In the genomic region with DNA sequence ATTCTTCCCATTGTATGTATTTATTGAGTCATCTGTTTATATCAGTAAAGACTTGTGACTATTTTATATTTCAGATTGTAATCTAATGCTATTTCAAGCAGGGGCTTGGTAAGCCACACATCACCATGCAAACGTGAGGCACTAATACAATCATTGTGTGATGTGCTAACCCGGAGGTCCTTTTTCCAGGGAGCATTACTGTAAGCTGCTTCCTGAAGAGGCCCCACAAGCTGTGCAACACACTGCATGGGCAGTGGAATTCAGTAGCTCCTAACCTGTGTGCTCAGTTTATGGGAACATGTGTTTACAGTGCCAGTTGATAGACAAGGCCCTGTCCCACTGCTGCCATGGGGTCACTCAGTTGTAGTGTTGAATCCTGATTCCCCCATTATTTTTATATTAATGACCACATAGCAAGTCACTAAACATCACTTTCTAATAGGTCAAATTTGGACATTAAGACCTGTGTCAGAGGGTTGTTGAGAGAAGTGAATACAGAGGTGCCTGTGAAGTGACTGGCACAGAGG, we compare ENCODE assay signal across 23 cellular contexts.
"Had no signal": no experiment of that assay in that cellular context is flagged by ENCODE, and none has a peak within 500 bp of the region (broad histone marks: within the 10 kb centered on the region; RNA-seq: fewer than 3 reads in every experiment).

No MANE protein-coding gene starts in this region.

- H3K4me3 Mint-ChIP-seq: activated CD8-positive, alpha-beta T cell treated with anti-CD3 and anti-CD28 coated beads for 36 hours; activated naive CD4-positive, alpha-beta T cell treated with anti-CD3 and anti-CD28 coated beads, Interleukin-2, amount 50 U/mL, for 24 hours; activated naive CD8-positive, alpha-beta T cell treated with anti-CD3 and anti-CD28 coated beads, Interleukin-2, amount 50 U/mL, for 24 hours; activated T-cell treated with anti-CD3 and anti-CD28 coated beads, Interleukin-2, amount 50 U/mL, for 4 hours; activated T-helper 17 cell treated with anti-CD3 and anti-CD28 coated beads, Interleukin-2, amount 50 U/mL, for 72 hours; central memory CD8-positive, alpha-beta T cell; dendritic cell treated with granulocyte-macrophage colony-stimulating factor and Interleukin-4, amounts not matched to agents 40 ng/mL and 50 ng/mL, for 4 days; endodermal cell; mesothelial cell of epicardium; naive B cell; T-helper 17 cell; WTC11 had no signal

- H3K27me3 Mint-ChIP-seq: activated naive CD4-positive, alpha-beta T cell treated with anti-CD3 and anti-CD28 coated beads, Interleukin-2, amount 50 U/mL, for 24 hours had no signal

- H3K36me3 Mint-ChIP-seq: activated naive CD4-positive, alpha-beta T cell treated with anti-CD3 and anti-CD28 coated beads, Interleukin-2, amount 50 U/mL, for 24 hours; mesothelial cell of epicardium; naive B cell; WTC11 had no signal

- H3K4me1 Mint-ChIP-seq: activated naive CD4-positive, alpha-beta T cell treated with anti-CD3 and anti-CD28 coated beads, Interleukin-2, amount 50 U/mL, for 24 hours; activated naive CD8-positive, alpha-beta T cell treated with anti-CD3 and anti-CD28 coated beads, Interleukin-2, amount 50 U/mL, for 24 hours; activated T-helper 17 cell treated with anti-CD3 and anti-CD28 coated beads, Interleukin-2, amount 50 U/mL, for 72 hours had no signal

- H3K27ac ChIP-seq: foreskin keratinocyte, pancreas, psoas muscle, tibial nerve had no signal

- H3K27ac Mint-ChIP-seq: activated CD8-positive, alpha-beta T cell treated with anti-CD3 and anti-CD28 coated beads for 36 hours; activated naive CD4-positive, alpha-beta T cell treated with anti-CD3 and anti-CD28 coated beads, Interleukin-2, amount 50 U/mL, for 24 hours; activated naive CD8-positive, alpha-beta T cell treated with anti-CD3 and anti-CD28 coated beads, Interleukin-2, amount 50 U/mL, for 24 hours; activated T-helper 17 cell treated with anti-CD3 and anti-CD28 coated beads, Interleukin-2, amount 50 U/mL, for 72 hours; dendritic cell treated with granulocyte-macrophage colony-stimulating factor and Interleukin-4, amounts not matched to agents 40 ng/mL and 50 ng/mL, for 4 days; endodermal cell; mesothelial cell of epicardium; naive B cell; T-helper 17 cell had no signal

- H3K9me3 Mint-ChIP-seq: activated CD8-positive, alpha-beta T cell treated with anti-CD3 and anti-CD28 coated beads for 36 hours; activated naive CD4-positive, alpha-beta T cell treated with anti-CD3 and anti-CD28 coated beads, Interleukin-2, amount 50 U/mL, for 24 hours; activated naive CD8-positive, alpha-beta T cell treated with anti-CD3 and anti-CD28 coated beads, Interleukin-2, amount 50 U/mL, for 24 hours; activated T-cell treated with anti-CD3 and anti-CD28 coated beads, Interleukin-2, amount 50 U/mL, for 4 hours; activated T-helper 17 cell treated with anti-CD3 and anti-CD28 coated beads, Interleukin-2, amount 50 U/mL, for 72 hours; central memory CD8-positive, alpha-beta T cell; dendritic cell treated with granulocyte-macrophage colony-stimulating factor and Interleukin-4, amounts not matched to agents 40 ng/mL and 50 ng/mL, for 4 days; endodermal cell; mesothelial cell of epicardium; naive B cell; WTC11 had no signal

- DNase-seq: activated CD4-positive, alpha-beta T cell treated with anti-CD3 and anti-CD28 coated beads for 1 hour; activated CD4-positive, alpha-beta T cell treated with anti-CD3 and anti-CD28 coated beads, Interleukin-2, amount 50 U/mL, for 1 hour; activated CD8-positive, alpha-beta T cell treated with anti-CD3 and anti-CD28 coated beads for 36 hours; activated naive CD8-positive, alpha-beta T cell treated with anti-CD3 and anti-CD28 coated beads, Interleukin-2, amount 50 U/mL, for 24 hours; activated T-cell treated with anti-CD3 and anti-CD28 coated beads, Interleukin-2, amount 50 U/mL, for 4 hours; amygdala; foreskin keratinocyte; naive B cell; nucleus accumbens; pancreas; psoas muscle; stimulated activated CD4-positive, alpha-beta T cell treated with anti-CD3 and anti-CD28 coated beads, Interleukin-15, amount 100 ng/mL, for 24 hours; stimulated activated CD4-positive, alpha-beta T cell treated with anti-CD3 and anti-CD28 coated beads, Interleukin-2, amount 100 ng/mL, for 24 hours; stimulated activated naive CD4-positive, alpha-beta T cell treated with Interleukin-2 at 50 U/mL for 16 hours; T-helper 17 cell had no signal

- H3K4me3 ChIP-seq: pancreas, psoas muscle, tibial nerve had no signal

- H3K27me3 ChIP-seq: foreskin keratinocyte, pancreas, tibial nerve had no signal

- H3K36me3 ChIP-seq: pancreas, tibial nerve had no signal

- H3K4me1 ChIP-seq: foreskin keratinocyte, pancreas, tibial nerve had no signal

- ATAC-seq: activated CD8-positive, alpha-beta T cell treated with anti-CD3 and anti-CD28 coated beads for 36 hours; activated T-cell treated with anti-CD3 and anti-CD28 coated beads, Interleukin-2, amount 50 U/mL, for 4 hours; activated T-helper 17 cell treated with anti-CD3 and anti-CD28 coated beads, Interleukin-2, amount 50 U/mL, for 72 hours; foreskin keratinocyte; pancreas; psoas muscle; T-helper 17 cell had no signal

- H3K9me3 ChIP-seq: pancreas, psoas muscle, tibial nerve had no signal
